19 cellular contexts compared by ENCODE assay signal in the genomic region with DNA sequence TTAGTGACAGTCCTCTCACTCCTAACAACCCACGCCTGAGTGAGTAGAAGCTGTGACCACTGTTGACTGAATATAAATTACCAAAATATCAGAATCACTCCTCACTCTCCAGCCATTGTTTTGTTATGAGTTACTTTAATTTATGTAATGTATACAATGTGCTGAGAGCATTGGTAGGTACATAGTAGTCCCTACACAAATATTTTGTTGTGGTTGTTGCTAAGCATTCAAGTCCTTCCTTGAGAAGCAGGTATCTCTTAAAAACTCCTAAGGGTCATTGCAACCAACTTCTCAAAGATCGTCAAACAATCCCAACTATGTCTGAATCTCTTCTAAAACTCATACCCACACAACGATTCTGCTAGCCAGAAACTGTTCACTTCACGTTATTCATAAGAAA.
"Had no signal": no experiment of that assay in that cellular context is flagged by ENCODE, and none has a peak within 500 bp of the region (broad histone marks: within the 10 kb centered on the region; RNA-seq: fewer than 3 reads in every experiment).

No MANE protein-coding gene starts in this region.

- H3K4me1 Mint-ChIP-seq: naive B cell had no signal

- H3K36me3 Mint-ChIP-seq: mesothelial cell of epicardium had no signal

- H3K4me3 ChIP-seq: coronary artery, dorsolateral prefrontal cortex, esophagus muscularis mucosa, gastroesophageal sphincter, heart right ventricle, left ventricle myocardium inferior, lower lobe of right lung, mucosa of descending colon had no signal

- H3K27me3 ChIP-seq: dorsolateral prefrontal cortex, esophagus muscularis mucosa, foreskin keratinocyte, gastroesophageal sphincter, heart right ventricle had no signal

- H3K4me3 Mint-ChIP-seq: mesothelial cell of epicardium; naive thymus-derived CD8-positive, alpha-beta T cell had no signal

- H3K36me3 ChIP-seq: esophagus muscularis mucosa, gastroesophageal sphincter, heart right ventricle, left ventricle myocardium inferior, lower lobe of right lung had no signal

- H3K9me3 Mint-ChIP-seq: mesothelial cell of epicardium; naive thymus-derived CD8-positive, alpha-beta T cell had no signal

- H3K27ac Mint-ChIP-seq: naive B cell; naive thymus-derived CD8-positive, alpha-beta T cell had no signal

- H3K9me3 ChIP-seq: esophagus muscularis mucosa, gastroesophageal sphincter, heart right ventricle, left ventricle myocardium inferior, lower lobe of right lung, mucosa of descending colon had no signal

- ATAC-seq: foreskin keratinocyte; gastroesophageal sphincter; heart right ventricle; left cardiac atrium; mucosa of descending colon; naive thymus-derived CD8-positive, alpha-beta T cell had no signal

- H3K27ac ChIP-seq: coronary artery, dorsolateral prefrontal cortex, esophagus muscularis mucosa, foreskin keratinocyte, gastroesophageal sphincter, heart right ventricle, left ventricle myocardium inferior, lower lobe of right lung had no signal

- DNase-seq: dermis blood vessel endothelial cell; dorsolateral prefrontal cortex; effector CD4-positive, alpha-beta T cell; effector memory CD4-positive, alpha-beta T cell; foreskin keratinocyte; head of caudate nucleus; heart right ventricle; hippocampal formation; left cardiac atrium; left ventricle myocardium inferior; lower lobe of right lung; mesenchymal stem cell; mucosa of descending colon; naive B cell; naive thymus-derived CD8-positive, alpha-beta T cell had no signal
